9 cellular contexts compared by ENCODE assay signal in the genomic region with DNA sequence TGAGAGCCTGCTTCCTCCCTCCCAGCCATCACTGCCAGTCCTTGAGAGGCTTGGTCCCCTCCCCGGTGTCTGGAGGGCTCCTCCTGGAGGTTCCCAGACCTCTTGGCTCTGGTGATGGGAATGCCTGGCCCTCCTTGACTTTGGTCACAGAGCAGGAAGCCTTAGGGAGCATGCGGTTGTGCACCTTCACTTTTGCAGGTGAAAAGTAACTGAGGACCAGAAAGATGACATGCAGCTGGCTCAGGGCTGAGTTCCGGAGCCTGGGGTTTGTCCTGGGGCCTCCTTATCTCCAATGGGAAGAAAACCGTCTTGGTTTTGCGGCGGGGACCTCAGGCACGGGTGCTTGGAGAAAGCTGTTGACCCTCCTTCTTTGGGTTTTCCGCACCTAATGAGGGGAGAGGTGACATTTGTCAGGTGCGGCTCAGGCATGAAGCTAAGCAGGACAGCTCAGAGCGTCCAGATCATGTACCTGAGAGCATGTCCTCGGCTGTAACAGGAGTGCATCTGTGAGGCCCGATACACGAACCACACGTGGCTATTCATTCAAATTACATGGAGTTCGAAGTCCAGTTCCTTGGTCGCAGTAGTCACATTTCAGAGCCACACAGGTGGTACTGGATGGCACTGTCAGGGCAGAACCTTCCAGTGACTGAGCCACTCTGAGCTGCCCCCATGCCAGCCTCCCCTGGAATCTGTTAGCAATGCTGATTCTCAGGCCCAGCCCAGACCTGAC. TPM values are rescaled to one million over a fixed set of nuclear protein-coding genes. Genes with fewer than 3 reads are reported as not detected.
DNase-seq lines count a peak whose midpoint lies in the region; ATAC-seq and TF ChIP-seq lines count a peak whose summit lies in the region.
"Had no signal": no experiment of that assay in that cellular context is flagged by ENCODE, and none has a peak within 500 bp of the region (broad histone marks: within the 10 kb centered on the region; RNA-seq: fewer than 3 reads in every experiment).

No MANE protein-coding gene starts in this region.

- no peak for TF ChIP-seq CTCF in CD4-positive, alpha-beta T cell (IDR thresholded peaks at IDR 0.05)
- TF ChIP-seq CTCF in HFFc6 (IDR thresholded peaks at IDR 0.05) (no peak), neutrophil (IDR thresholded peaks at IDR 0.05) (no peak)

- H3K27ac Mint-ChIP-seq in CD4-positive, alpha-beta T cell, result peak overlapping the region; percentile 98
- no peak overlapping the region for H3K27ac Mint-ChIP-seq in HFFc6
- H3K27ac Mint-ChIP-seq in dendritic cell treated with granulocyte-macrophage colony-stimulating factor and Interleukin-4, amounts not matched to agents 40 ng/mL and 50 ng/mL, for 4 days, result peak overlapping the region; percentile 99

- CTCF ChIA-PET in CD4-positive, alpha-beta T cell (lab: Charles Lee), result no interaction called here

- peaks cover 54% of the 10 kb centered on the region for H3K4me1 Mint-ChIP-seq in CD4-positive, alpha-beta T cell (ENCODE audit: low read depth)
- peaks cover 25% of the 10 kb centered on the region for H3K4me1 Mint-ChIP-seq in HFFc6 (ENCODE audit: low read depth)
- H3K4me1 Mint-ChIP-seq in dendritic cell treated with granulocyte-macrophage colony-stimulating factor and Interleukin-4, amounts not matched to agents 40 ng/mL and 50 ng/mL, for 4 days (ENCODE audit: low read depth), result peaks cover 43% of the 10 kb centered on the region

- ATAC-seq in CD4-positive, alpha-beta T cell (ENCODE audit: poor library complexity), result no peak
- ATAC-seq in HG03159 (IDR thresholded peaks at IDR 0.05; ENCODE audit: unreplicated experiment), result no peak
- ATAC-seq in HG02970 (IDR thresholded peaks at IDR 0.05; ENCODE audit: low FRiP score, unreplicated experiment), result no peak

- peaks cover 55 to 61% of the 10 kb centered on the region in 2 experiments for H3K4me1 ChIP-seq in neutrophil (ENCODE audit: control insufficient read depth in 1 of 2, insufficient read depth in 1 of 2, low read depth in 1 of 2, low read length in 1 of 2)

- H3K27me3 Mint-ChIP-seq in CD4-positive, alpha-beta T cell, result no peaks in the 10 kb centered on the region
- H3K27me3 Mint-ChIP-seq in HFFc6 (ENCODE audit: insufficient read depth), result peaks cover 10% of the 10 kb centered on the region; the same call in 1 of the 2 replicates
- H3K27me3 Mint-ChIP-seq in dendritic cell treated with granulocyte-macrophage colony-stimulating factor and Interleukin-4, amounts not matched to agents 40 ng/mL and 50 ng/mL, for 4 days, result no peaks in the 10 kb centered on the region

- no peaks in the 10 kb centered on the region for H3K9me3 Mint-ChIP-seq in CD4-positive, alpha-beta T cell
- H3K9me3 Mint-ChIP-seq in HFFc6, result no peaks in the 10 kb centered on the region
- no peaks in the 10 kb centered on the region for H3K9me3 Mint-ChIP-seq in dendritic cell treated with granulocyte-macrophage colony-stimulating factor and Interleukin-4, amounts not matched to agents 40 ng/mL and 50 ng/mL, for 4 days

- H3K36me3 Mint-ChIP-seq in CD4-positive, alpha-beta T cell (ENCODE audit: low read depth), result peaks cover 40% of the 10 kb centered on the region
- no peaks in the 10 kb centered on the region for H3K36me3 Mint-ChIP-seq in HFFc6 (ENCODE audit: low read depth)
- H3K36me3 Mint-ChIP-seq in dendritic cell treated with granulocyte-macrophage colony-stimulating factor and Interleukin-4, amounts not matched to agents 40 ng/mL and 50 ng/mL, for 4 days (ENCODE audit: low read depth), result peaks cover 23% of the 10 kb centered on the region

- no peak for DNase-seq in CD4-positive, alpha-beta T cell
- DNase-seq in HFFc6, result no peak
- DNase-seq in stimulated activated CD4-positive, alpha-beta T cell treated with anti-CD3 and anti-CD28 coated beads, Interleukin-4, amount 100 ng/mL, for 24 hours, result no peak
- DNase-seq in SKM-1 treated with dmso at 0.1 percent for 144 hours (lab: John Stamatoyannopoulos, UW; ENCODE audit: unreplicated experiment), result no peak
- DNase-seq: NCI-H1436 had no signal

- intact Hi-C loops in CD4-positive, alpha-beta T cell (cut with DNase I, micrococcal nuclease), result loop anchor here in 1 of 2 experiments (5.0 kb wide), 1 partner anchor 701 kb away; no protein-coding TSS in a partner anchor
- intact Hi-C loops in dendritic cell treated with granulocyte-macrophage colony-stimulating factor and Interleukin-4, amounts not matched to agents 40 ng/mL and 50 ng/mL, for 4 days (cut with micrococcal nuclease), result loop anchor here (2.0 kb wide), 1 partner anchor 36 kb away; no protein-coding TSS in a partner anchor

- H3K4me3 ChIP-seq in neutrophil (ENCODE audit: low read depth in 1 of 2, low read length in 1 of 2), result peak overlapping the region; percentile 74 to 89

- peaks cover 32% of the 10 kb centered on the region for H3K36me3 ChIP-seq in neutrophil

- H3K27me3 ChIP-seq in CD4-positive, alpha-beta T cell (ENCODE audit: control insufficient read depth, insufficient read depth, low read length), result no peaks in the 10 kb centered on the region
- no peaks in the 10 kb centered on the region for H3K27me3 ChIP-seq in neutrophil

- H3K9me3 ChIP-seq in CD4-positive, alpha-beta T cell (ENCODE audit: control insufficient read depth, low read length), result no peaks in the 10 kb centered on the region
- H3K9me3 ChIP-seq in neutrophil, result no peaks in the 10 kb centered on the region

- POLR2A ChIA-PET in CD4-positive, alpha-beta T cell (lab: Charles Lee), result interaction anchor here (0.9 to 4.9 kb wide), 7 partner anchors 11 to 78 kb away, joined by 3 to 76 read pairs (median 5); partner anchors contain the start of gene MX1

- H3K27ac ChIP-seq in CD4-positive, alpha-beta T cell (ENCODE audit: low read depth, low read length), result peak overlapping the region; percentile 95
- H3K27ac ChIP-seq in neutrophil, result peak overlapping the region; percentile 95

- peak overlapping the region; percentile 93 for H3K4me3 Mint-ChIP-seq in CD4-positive, alpha-beta T cell
- H3K4me3 Mint-ChIP-seq in HFFc6, result peak overlapping the region; percentile 85
- peak overlapping the region; percentile 92 for H3K4me3 Mint-ChIP-seq in dendritic cell treated with granulocyte-macrophage colony-stimulating factor and Interleukin-4, amounts not matched to agents 40 ng/mL and 50 ng/mL, for 4 days

RNA-seq across cellular contexts. Expression of gene MX2, which starts 0.6 kb away (rescaled TPM):
- 10 to 100 TPM; 77.8 to 87.1 TPM for total RNA-seq in CD4-positive, alpha-beta T cell
- total RNA-seq in HFFc6 (2021; fragmentation: NEBNext Ultra II Directional; extraction: Animal tissue kit (Norgen Biotek cat#: 25700)), result under 1 TPM in 5 of 6 experiments, not detected in 1; 0.11 to 0.61 (median 0.36) TPM

RNA-seq across cellular contexts. Expression of gene FAM3B, which starts 44.6 kb away (rescaled TPM):
- not detected for total RNA-seq in CD4-positive, alpha-beta T cell
- not detected for total RNA-seq in HFFc6 (2021; fragmentation: NEBNext Ultra II Directional; extraction: Animal tissue kit (Norgen Biotek cat#: 25700))

Comparison
In these comparisons a context has a peak if more than half of its experiments do, and no peak if none do; other contexts are left out.
1. RNA of gene MX2, which starts 0.6 kb away (total RNA-seq): 77.8 to 87.1 TPM in CD4-positive, alpha-beta T cell; 0.11 to 0.61 TPM in HFFc6; every median in the first group is over 10 times any median in the second.
2. Peak in every context shown above with its lines, with median percentiles within 50 percentile points of each other: H3K4me3 Mint-ChIP-seq.